35 cellular contexts compared by ENCODE assay signal in the genomic region with DNA sequence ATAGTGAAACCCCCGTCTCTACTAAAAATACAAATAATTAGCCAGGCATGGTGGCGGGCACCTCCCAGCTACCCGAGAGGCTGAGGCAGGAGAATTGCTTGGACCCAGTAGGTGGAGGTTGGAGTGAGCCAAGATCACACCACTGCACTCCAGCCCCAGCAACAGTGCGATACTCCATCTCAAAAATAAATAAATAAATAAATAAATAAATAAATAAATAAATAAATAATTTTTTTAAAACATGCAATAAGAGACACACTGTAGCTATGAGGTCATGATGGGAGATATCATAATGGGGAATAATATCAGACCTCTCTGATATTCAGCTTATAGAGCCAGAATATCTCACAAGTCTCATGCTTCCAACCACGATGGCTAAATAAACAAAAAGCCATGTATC.
"Had no signal": no experiment of that assay in that cellular context is flagged by ENCODE, and none has a peak within 500 bp of the region (broad histone marks: within the 10 kb centered on the region; RNA-seq: fewer than 3 reads in every experiment).

No MANE protein-coding gene starts in this region.

- DNase-seq: Karpas-422, Kasumi-1, MG63, MM.1S, MV-4-11, NCI-H1048, NCI-H1092, NCI-H1092 treated with DMSO at 0.1 percent for 48 hours, NCI-H1105, NCI-H1105 treated with DMSO at 0.1 percent for 48 hours, NCI-H1417, NCI-H1417 treated with DMSO at 0.1 percent for 48 hours, NCI-H1436, NCI-H1436 treated with DMSO at 0.1 percent for 48 hours, NCI-H146, NCI-H1694, NCI-H1694 treated with DMSO at 0.1 percent for 48 hours, NCI-H187, NCI-H1930, NCI-H2029, NCI-H2029 treated with DMSO at 0.1 percent for 48 hours, NCI-H2081, NCI-H2081 treated with DMSO at 0.1 percent for 48 hours, NCI-H2107, NCI-H2171, NCI-H2171 treated with DMSO at 0.1 percent for 48 hours, NCI-H2227 treated with DMSO at 0.1 percent for 48 hours, NCI-H226, NCI-H345, NCI-H446, NCI-H446 treated with DMSO at 0.1 percent for 48 hours, NCI-H510A, NCI-H510A treated with DMSO at 0.1 percent for 48 hours, NCI-H524, NCI-H524 treated with DMSO at 0.1 percent for 48 hours had no signal

- H3K36me3 ChIP-seq: MG63 had no signal

- H3K27me3 ChIP-seq: MG63 had no signal

- H3K9me3 ChIP-seq: MG63 had no signal

- H3K4me3 ChIP-seq: MG63 had no signal
